In genomic region chr13:49867834-49868233, GRCh38 we compare ENCODE assay signal across 2 cellular contexts.
A peak's percentile ranks its signal among the peaks of the same experiment; 100 is the strongest.
TF ChIP-seq lines count a peak whose summit lies in the region.

No MANE protein-coding gene starts in this region.

TF ChIP-seq in HepG2, 621 proteins besides CTCF, POLR2A, EP300 and RAD21:
- TF ChIP-seq, protein P1, sequence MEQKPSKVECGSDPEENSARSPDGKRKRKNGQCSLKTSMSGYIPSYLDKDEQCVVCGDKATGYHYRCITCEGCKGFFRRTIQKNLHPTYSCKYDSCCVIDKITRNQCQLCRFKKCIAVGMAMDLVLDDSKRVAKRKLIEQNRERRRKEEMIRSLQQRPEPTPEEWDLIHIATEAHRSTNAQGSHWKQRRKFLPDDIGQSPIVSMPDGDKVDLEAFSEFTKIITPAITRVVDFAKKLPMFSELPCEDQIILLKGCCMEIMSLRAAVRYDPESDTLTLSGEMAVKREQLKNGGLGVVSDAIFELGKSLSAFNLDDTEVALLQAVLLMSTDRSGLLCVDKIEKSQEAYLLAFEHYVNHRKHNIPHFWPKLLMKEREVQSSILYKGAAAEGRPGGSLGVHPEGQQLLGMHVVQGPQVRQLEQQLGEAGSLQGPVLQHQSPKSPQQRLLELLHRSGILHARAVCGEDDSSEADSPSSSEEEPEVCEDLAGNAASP (CRISPR knock-in tag; IDR thresholded peaks at IDR 0.05; ENCODE audit: borderline replicate concordance) = no peak
- TF ChIP-seq MNT (IDR thresholded peaks at IDR 0.05) = peak; percentile 88
- TF ChIP-seq ERF (CRISPR knock-in tag; IDR thresholded peaks at IDR 0.05) = no peak
TF ChIP-seq in HepG2: peak in this region for 1.

TF ChIP-seq in IMR-90, 13 proteins besides CTCF, POLR2A, EP300 and RAD21:
- no peak for TF ChIP-seq SMC3 (IDR thresholded peaks at IDR 0.05; ENCODE audit: low read depth, low read length)
- no peak for TF ChIP-seq MXI1 (IDR thresholded peaks at IDR 0.05; ENCODE audit: borderline replicate concordance, low read depth, low read length)
- TF ChIP-seq NFE2L2 (IDR thresholded peaks at IDR 0.05; ENCODE audit: low read depth, low read length) = no peak
- TF ChIP-seq MAZ (IDR thresholded peaks at IDR 0.05; ENCODE audit: borderline replicate concordance, low read depth, low read length) = no peak
- no peak for TF ChIP-seq BHLHE40 (IDR thresholded peaks at IDR 0.05; ENCODE audit: low read depth, low read length)
- no peak for TF ChIP-seq CEBPB (IDR thresholded peaks at IDR 0.05; ENCODE audit: low read depth, low read length)
- TF ChIP-seq RCOR1 (IDR thresholded peaks at IDR 0.05; ENCODE audit: insufficient replicate concordance, low read length) = no peak
- TF ChIP-seq CHD1 (IDR thresholded peaks at IDR 0.05; ENCODE audit: low read depth, low read length) = no peak
- TF ChIP-seq, protein P2, sequence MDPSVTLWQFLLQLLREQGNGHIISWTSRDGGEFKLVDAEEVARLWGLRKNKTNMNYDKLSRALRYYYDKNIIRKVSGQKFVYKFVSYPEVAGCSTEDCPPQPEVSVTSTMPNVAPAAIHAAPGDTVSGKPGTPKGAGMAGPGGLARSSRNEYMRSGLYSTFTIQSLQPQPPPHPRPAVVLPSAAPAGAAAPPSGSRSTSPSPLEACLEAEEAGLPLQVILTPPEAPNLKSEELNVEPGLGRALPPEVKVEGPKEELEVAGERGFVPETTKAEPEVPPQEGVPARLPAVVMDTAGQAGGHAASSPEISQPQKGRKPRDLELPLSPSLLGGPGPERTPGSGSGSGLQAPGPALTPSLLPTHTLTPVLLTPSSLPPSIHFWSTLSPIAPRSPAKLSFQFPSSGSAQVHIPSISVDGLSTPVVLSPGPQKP (IDR thresholded peaks at IDR 0.05; ENCODE audit: borderline replicate concordance, low read depth, low read length) = no peak
- TF ChIP-seq RFX5 (IDR thresholded peaks at IDR 0.05; ENCODE audit: low read depth, low read length) = no peak
